In the genomic region with DNA sequence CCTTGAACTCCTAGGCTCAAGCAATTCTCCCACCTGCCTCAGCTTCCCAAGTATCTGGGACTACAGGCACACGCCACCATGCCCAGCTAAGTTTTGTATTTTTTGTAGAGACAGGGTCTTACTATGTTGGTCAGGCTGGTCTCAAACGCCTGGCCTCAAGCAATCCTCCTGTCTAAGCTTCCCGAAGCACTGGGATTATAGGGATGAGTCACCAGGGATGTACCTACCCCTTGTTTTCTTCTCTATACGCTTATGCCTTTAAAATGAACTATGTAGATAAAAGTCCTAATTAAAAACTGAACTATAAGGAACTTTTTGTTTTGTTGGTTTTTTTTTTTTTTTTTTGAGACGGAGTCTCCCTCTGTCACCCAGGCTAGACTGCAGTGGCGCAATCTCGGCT, we compare ENCODE assay signal across 31 cellular contexts.
"Had no signal": no experiment of that assay in that cellular context is flagged by ENCODE, and none has a peak within 500 bp of the region (broad histone marks: within the 10 kb centered on the region; RNA-seq: fewer than 3 reads in every experiment).

No MANE protein-coding gene starts in this region.

- H3K9me3 Mint-ChIP-seq: activated B cell treated with CpG ODN at 0.5 μM for 24 hours; activated naive CD4-positive, alpha-beta T cell treated with anti-CD3 and anti-CD28 coated beads, Interleukin-2, amount 10 ng/mL, durations not matched to agents 7 days and 5 days; activated naive CD8-positive, alpha-beta T cell treated with anti-CD3 and anti-CD28 coated beads, Interleukin-2, amount 50 U/mL, for 24 hours; activated T-cell treated with anti-CD3 and anti-CD28 coated beads, Interleukin-2, amount 50 U/mL, for 4 hours; activated T-helper 1 cell treated with anti-CD3 and anti-CD28 coated beads, Interleukin-12 subunit alpha, Interleukin-12 subunit beta, Interleukin-2, Interleukin-4 antibody, amounts not matched to agents 30 ng/mL and 10 ng/mL and 1 ng/mL, durations not matched to agents 14 hours and 24 hours and 36 hours; central memory CD8-positive, alpha-beta T cell had no signal

- H3K4me3 ChIP-seq: cardiac muscle cell, MG63 had no signal

- ATAC-seq: activated naive CD8-positive, alpha-beta T cell treated with anti-CD3 and anti-CD28 coated beads, Interleukin-2, amount 50 U/mL, for 24 hours; activated T-cell treated with anti-CD3 and anti-CD28 coated beads, Interleukin-2, amount 50 U/mL, for 4 hours had no signal

- H3K27ac Mint-ChIP-seq: activated B cell treated with CpG ODN at 0.5 μM for 24 hours; activated naive CD4-positive, alpha-beta T cell treated with anti-CD3 and anti-CD28 coated beads, Interleukin-2, amount 10 ng/mL, durations not matched to agents 7 days and 5 days; activated naive CD8-positive, alpha-beta T cell; activated naive CD8-positive, alpha-beta T cell treated with anti-CD3 and anti-CD28 coated beads, Interleukin-2, amount 50 U/mL, for 24 hours; activated T-helper 1 cell treated with anti-CD3 and anti-CD28 coated beads, Interleukin-12 subunit alpha, Interleukin-12 subunit beta, Interleukin-2, Interleukin-4 antibody, amounts not matched to agents 30 ng/mL and 10 ng/mL and 1 ng/mL, durations not matched to agents 14 hours and 24 hours and 36 hours had no signal

- H3K4me3 Mint-ChIP-seq: activated B cell treated with CpG ODN at 0.5 μM for 24 hours; activated naive CD4-positive, alpha-beta T cell treated with anti-CD3 and anti-CD28 coated beads, Interleukin-2, amount 10 ng/mL, durations not matched to agents 7 days and 5 days; activated naive CD8-positive, alpha-beta T cell; activated naive CD8-positive, alpha-beta T cell treated with anti-CD3 and anti-CD28 coated beads, Interleukin-2, amount 50 U/mL, for 24 hours; activated T-cell treated with anti-CD3 and anti-CD28 coated beads, Interleukin-2, amount 50 U/mL, for 4 hours; activated T-helper 1 cell treated with anti-CD3 and anti-CD28 coated beads, Interleukin-12 subunit alpha, Interleukin-12 subunit beta, Interleukin-2, Interleukin-4 antibody, amounts not matched to agents 30 ng/mL and 10 ng/mL and 1 ng/mL, durations not matched to agents 14 hours and 24 hours and 36 hours; central memory CD8-positive, alpha-beta T cell had no signal

- DNase-seq: activated B cell treated with CpG ODN at 0.5 μM for 24 hours; activated CD4-positive, alpha-beta T cell treated with anti-CD3 and anti-CD28 coated beads for 4 hours; activated CD4-positive, alpha-beta T cell treated with anti-CD3 and anti-CD28 coated beads, Interleukin-2, amount 50 U/mL, for 4 hours; activated CD4-positive, CD25-positive, alpha-beta regulatory T cell treated with anti-CD3 and anti-CD28 coated beads, Interleukin-2, amount 50 U/mL, for 72 hours; activated CD8-positive, alpha-beta memory T cell treated with anti-CD3 and anti-CD28 coated beads, Interleukin-2, amount 50 U/mL, for 4 hours; activated naive CD4-positive, alpha-beta T cell treated with anti-CD3 and anti-CD28 coated beads, Interleukin-2, amount 10 ng/mL, durations not matched to agents 7 days and 5 days; activated naive CD8-positive, alpha-beta T cell treated with anti-CD3 and anti-CD28 coated beads, Interleukin-2, amount 50 U/mL, for 24 hours; activated T-cell treated with anti-CD3 and anti-CD28 coated beads for 4 hours; activated T-cell treated with anti-CD3 and anti-CD28 coated beads, Interleukin-2, amount 50 U/mL, for 4 hours; amniotic stem cell; aorta; brain microvascular endothelial cell; Karpas-422; KBM-7; MG63; NCI-H1048; NCI-H1436 treated with DMSO at 0.1 percent for 48 hours; NCI-H1694 treated with DMSO at 0.1 percent for 48 hours; NCI-H2029; NCI-H345; NCI-H524 treated with DMSO at 0.1 percent for 48 hours; Right ventricle myocardium superior; SW 1271; T-helper 1 cell; T-helper 2 cell; T-helper 9 cell had no signal

- H3K27ac ChIP-seq: brain microvascular endothelial cell, cardiac muscle cell, VCaP had no signal

- H3K27me3 ChIP-seq: brain microvascular endothelial cell, cardiac muscle cell, MG63 had no signal

- H3K27me3 Mint-ChIP-seq: activated B cell treated with CpG ODN at 0.5 μM for 24 hours; activated naive CD4-positive, alpha-beta T cell treated with anti-CD3 and anti-CD28 coated beads, Interleukin-2, amount 10 ng/mL, durations not matched to agents 7 days and 5 days; activated naive CD8-positive, alpha-beta T cell; activated naive CD8-positive, alpha-beta T cell treated with anti-CD3 and anti-CD28 coated beads, Interleukin-2, amount 50 U/mL, for 24 hours; central memory CD8-positive, alpha-beta T cell had no signal
